Comparison of ENCODE assay signal across 10 cellular contexts in the genomic region with DNA sequence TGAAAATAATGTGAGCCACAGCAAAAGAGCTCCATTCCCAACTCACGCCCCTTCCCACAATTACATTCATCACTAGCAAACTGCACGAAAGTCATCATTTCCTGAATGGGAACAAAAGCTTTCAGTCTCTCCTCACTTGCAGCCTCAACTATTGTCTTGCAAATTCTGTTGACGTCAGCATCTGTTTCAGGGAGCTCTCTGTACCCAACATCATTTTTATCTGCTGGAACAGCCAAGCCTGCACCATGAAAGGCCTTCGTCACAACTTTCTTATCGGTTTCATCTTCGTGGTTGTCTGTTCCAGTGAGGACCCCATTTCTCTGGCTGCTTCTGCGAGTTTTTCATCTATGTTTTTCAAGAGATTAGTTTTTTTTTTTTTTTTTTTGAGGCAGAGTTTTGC. TPM values are rescaled to one million over a fixed set of nuclear protein-coding genes. Genes with fewer than 3 reads are reported as not detected.
A peak's percentile ranks its signal among the peaks of the same experiment; 100 is the strongest.
DNase-seq lines count a peak whose midpoint lies in the region; ATAC-seq and TF ChIP-seq lines count a peak whose summit lies in the region.
"Had no signal": no experiment of that assay in that cellular context is flagged by ENCODE, and none has a peak within 500 bp of the region (broad histone marks: within the 10 kb centered on the region; RNA-seq: fewer than 3 reads in every experiment).

No MANE protein-coding gene starts in this region.

- peaks cover 6% of the 10 kb centered on the region for H3K4me1 ChIP-seq in CD4-positive, alpha-beta memory T cell (ENCODE audit: insufficient read depth, low read length)
- H3K4me1 ChIP-seq in upper lobe of right lung: peaks cover 3% of the 10 kb centered on the region

- intact Hi-C loops in CD4-positive, alpha-beta memory T cell (cut with micrococcal nuclease): no loop called here
- intact Hi-C loops in upper lobe of right lung (cut with DNase I): no loop called here

- POLR2A ChIA-PET in CD4-positive, alpha-beta memory T cell (lab: Charles Lee; ENCODE audit: partially characterized antibody): no interaction called here

- H3K27ac Mint-ChIP-seq in CD4-positive, alpha-beta memory T cell: peak overlapping the region in 6 of 7 donors; percentile 2 to 90 (median 55)
- no peak overlapping the region for H3K27ac Mint-ChIP-seq in activated naive CD8-positive, alpha-beta T cell treated with anti-CD3 and anti-CD28 coated beads for 36 hours

- H3K27ac ChIP-seq in CD4-positive, alpha-beta memory T cell (ENCODE audit: low read depth, low read length): no peak overlapping the region
- H3K27ac ChIP-seq in upper lobe of right lung: no peak overlapping the region
- H3K27ac ChIP-seq: SK-N-MC had no signal

- peak; percentile 52 to 79 (median 61) for DNase-seq in CD4-positive, alpha-beta memory T cell
- DNase-seq in Jurkat, Clone E6-1 (ENCODE audit: low read depth, low spot score): peak; percentile 86
- DNase-seq in activated naive CD8-positive, alpha-beta T cell treated with anti-CD3 and anti-CD28 coated beads for 36 hours: no peak
- DNase-seq in iPS DF 4.7 (ENCODE audit: extremely low read depth, low spot score) (peak; percentile 92), upper lobe of right lung (no peak)
- DNase-seq: NCI-H1436 had no signal

- no peaks in the 10 kb centered on the region for H3K27me3 ChIP-seq in CD4-positive, alpha-beta memory T cell (ENCODE audit: insufficient read depth, low read length)
- no peaks in the 10 kb centered on the region for H3K27me3 ChIP-seq in upper lobe of right lung

- no peaks in the 10 kb centered on the region for H3K36me3 Mint-ChIP-seq in CD4-positive, alpha-beta memory T cell
- no peaks in the 10 kb centered on the region for H3K36me3 Mint-ChIP-seq in activated naive CD8-positive, alpha-beta T cell treated with anti-CD3 and anti-CD28 coated beads for 36 hours

- peaks cover 4 to 22% of the 10 kb centered on the region in 2 donors for H3K27me3 Mint-ChIP-seq in CD4-positive, alpha-beta memory T cell
- H3K27me3 Mint-ChIP-seq in activated naive CD8-positive, alpha-beta T cell treated with anti-CD3 and anti-CD28 coated beads for 36 hours: peaks cover 33% of the 10 kb centered on the region

- peaks cover 11 to 16% (median 14%) of the 10 kb centered on the region in 4 donors for H3K4me1 Mint-ChIP-seq in CD4-positive, alpha-beta memory T cell
- peaks cover 27% of the 10 kb centered on the region for H3K4me1 Mint-ChIP-seq in activated naive CD8-positive, alpha-beta T cell treated with anti-CD3 and anti-CD28 coated beads for 36 hours

- H3K4me3 ChIP-seq in CD4-positive, alpha-beta memory T cell (ENCODE audit: low read length in 2 of 2): no peak overlapping the region
- H3K4me3 ChIP-seq in Jurkat, Clone E6-1 (ENCODE audit: low read length): no peak overlapping the region
- no peak overlapping the region for H3K4me3 ChIP-seq in upper lobe of right lung
- H3K4me3 ChIP-seq: SK-N-MC had no signal

- no peak for ATAC-seq in GM18909 (IDR thresholded peaks at IDR 0.05; ENCODE audit: poor library complexity, unreplicated experiment)
- no peak for ATAC-seq in HG03342 (IDR thresholded peaks at IDR 0.05; ENCODE audit: unreplicated experiment)
- ATAC-seq in upper lobe of right lung: no peak
- no peak for ATAC-seq in HG03139 (IDR thresholded peaks at IDR 0.05; ENCODE audit: unreplicated experiment)

- CTCF ChIA-PET in CD4-positive, alpha-beta memory T cell (lab: Charles Lee; ENCODE audit: partially characterized antibody): interaction anchor here (1.9 kb wide), 1 partner anchor 10 kb away, joined by 4 read pairs; no protein-coding TSS in a partner anchor

- no peaks in the 10 kb centered on the region for H3K36me3 ChIP-seq in CD4-positive, alpha-beta memory T cell (ENCODE audit: insufficient read depth, low read length)
- no peaks in the 10 kb centered on the region for H3K36me3 ChIP-seq in upper lobe of right lung

- H3K9me3 ChIP-seq in CD4-positive, alpha-beta memory T cell (ENCODE audit: control insufficient read depth in 1 of 2, low read length in 2 of 2): no peaks in the 10 kb centered on the region
- H3K9me3 ChIP-seq in upper lobe of right lung: no peaks in the 10 kb centered on the region

- H3K4me3 Mint-ChIP-seq in CD4-positive, alpha-beta memory T cell: peak overlapping the region in 2 of 8 donors; percentile 10 to 31
- peak overlapping the region; percentile 0 for H3K4me3 Mint-ChIP-seq in activated naive CD8-positive, alpha-beta T cell treated with anti-CD3 and anti-CD28 coated beads for 36 hours

- no peaks in the 10 kb centered on the region for H3K9me3 Mint-ChIP-seq in CD4-positive, alpha-beta memory T cell
- no peaks in the 10 kb centered on the region for H3K9me3 Mint-ChIP-seq in activated naive CD8-positive, alpha-beta T cell treated with anti-CD3 and anti-CD28 coated beads for 36 hours

- TF ChIP-seq CTCF in upper lobe of right lung (IDR thresholded peaks at IDR 0.05): no peak

RNA-seq across cellular contexts. Expression of gene RNF130, which starts 14.3 kb away (rescaled TPM):
- 10 to 100 TPM; 18.1 to 21.2 TPM for total RNA-seq in CD4-positive, alpha-beta memory T cell
- polyA plus RNA-seq in CD4-positive, alpha-beta memory T cell: 10 to 100 TPM; 16.8 to 18.0 TPM
- polyA plus RNA-seq in Jurkat, Clone E6-1 (2012; ENCODE audit: insufficient read depth, insufficient read length): 158 TPM
- total RNA-seq in activated naive CD8-positive, alpha-beta T cell treated with anti-CD3 and anti-CD28 coated beads for 36 hours: 10 to 100 TPM in 1 of 2 experiments, 1 to 10 TPM in 1; 10.0 to 10.8 TPM
- 109 TPM for total RNA-seq in upper lobe of right lung

Comparison
In these comparisons a context has a peak if more than half of its experiments do, and no peak if none do; other contexts are left out.
1. DNase-seq: peak in CD4-positive, alpha-beta memory T cell (5 of 5), Jurkat, Clone E6-1 (single experiment) and iPS DF 4.7 (single experiment); none in activated naive CD8-positive, alpha-beta T cell treated with anti-CD3 and anti-CD28 coated beads for 36 hours (single experiment) and upper lobe of right lung (single experiment).